Comparison of ENCODE assay signal across 9 cellular contexts in the genomic region with DNA sequence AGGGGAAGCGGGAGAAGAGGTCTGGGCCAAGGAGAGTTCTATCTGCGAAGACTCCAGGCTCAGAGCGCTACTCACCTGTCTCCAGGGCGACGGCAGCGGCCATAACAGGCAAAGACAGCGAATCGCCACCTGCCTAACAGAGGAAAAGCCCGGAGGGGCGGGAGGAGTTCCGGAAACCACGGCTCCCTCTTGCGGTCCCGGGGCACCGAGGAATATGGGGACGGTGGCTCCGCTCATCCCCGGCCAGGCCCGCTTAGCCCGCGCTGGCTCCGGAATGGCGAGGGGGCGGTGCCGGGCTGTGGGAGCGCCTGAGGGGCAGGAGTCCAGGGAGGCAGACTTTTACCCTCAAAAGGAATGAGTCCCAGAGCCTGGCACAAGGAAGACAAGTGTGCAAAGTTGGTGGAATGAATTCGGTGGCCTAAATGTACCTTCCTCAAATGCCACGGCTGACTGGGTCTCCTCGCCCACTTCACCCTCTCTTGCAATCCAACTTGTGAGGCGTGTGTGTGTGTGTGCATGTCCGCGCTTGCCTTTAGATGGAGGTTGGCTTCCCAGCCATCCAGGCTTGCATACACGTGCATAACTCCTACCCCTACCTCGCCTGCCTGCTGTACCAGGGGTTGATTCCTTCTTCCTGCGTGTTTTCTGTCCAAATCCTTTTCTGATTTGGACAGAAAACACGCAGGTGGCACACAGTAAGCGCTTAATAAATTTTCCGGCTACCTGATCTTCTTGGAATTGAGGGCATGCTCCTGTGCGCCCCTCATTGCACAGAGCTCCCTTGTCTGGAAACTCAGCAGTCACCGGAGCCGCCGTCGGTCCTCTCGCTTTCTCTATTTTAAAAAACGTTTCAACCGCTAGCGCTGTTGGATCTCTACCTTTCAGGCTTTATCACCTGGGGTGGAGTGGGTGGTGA. TPM values are rescaled to one million over a fixed set of nuclear protein-coding genes. Genes with fewer than 3 reads are reported as not detected.
DNase-seq lines count a peak whose midpoint lies in the region; ATAC-seq, FAIRE-seq and TF ChIP-seq lines count a peak whose summit lies in the region.
"Had no signal": no experiment of that assay in that cellular context is flagged by ENCODE, and none has a peak within 500 bp of the region (broad histone marks: within the 10 kb centered on the region; RNA-seq: fewer than 3 reads in every experiment).

No MANE protein-coding gene starts in this region.

- no peaks in the 10 kb centered on the region for H4K20me1 ChIP-seq in keratinocyte (ENCODE audit: control insufficient read depth, extremely low read depth, insufficient read depth, low read length)

- H2AFZ ChIP-seq in keratinocyte (ENCODE audit: control insufficient read depth, low read length): peak overlapping the region; percentile 79

- peaks cover 1% of the 10 kb centered on the region; the same call in 1 of the 2 replicates for H3K36me3 ChIP-seq in HUES64 (ENCODE audit: insufficient read depth, low read length)
- no peaks in the 10 kb centered on the region for H3K36me3 ChIP-seq in keratinocyte (ENCODE audit: control insufficient read depth in 2 of 2, extremely low read depth in 1 of 2, insufficient read depth in 2 of 2, low read length in 2 of 2)

- H3K4me1 ChIP-seq in A549 (peaks cover 17% of the 10 kb centered on the region; the same call in 2 of the 3 replicates), HUES64 (ENCODE audit: insufficient read depth, low read length) (peaks cover 19% of the 10 kb centered on the region; the same call in 1 of the 2 replicates), keratinocyte (ENCODE audit: control insufficient read depth, extremely low read depth, insufficient read depth, low read length) (peaks cover 47% of the 10 kb centered on the region)

- TF ChIP-seq CTCF in A549 (IDR thresholded peaks at IDR 0.05) (no peak), keratinocyte (optimal IDR thresholded peaks at IDR 0.05 in 1 of 3, IDR thresholded peaks at IDR 0.05 in 1 of 3, conservative IDR thresholded peaks at IDR 0.05 in 1 of 3; ENCODE audit: extremely low read depth in 1 of 3, insufficient read depth in 2 of 3, low read length in 3 of 3) (peak in 1 of 3 experiments; percentile 40), lower leg skin (IDR thresholded peaks at IDR 0.05) (no peak)

- peaks cover 9% of the 10 kb centered on the region for H3K79me2 ChIP-seq in keratinocyte (ENCODE audit: control insufficient read depth, insufficient read depth, low read length)

- no peak for ATAC-seq in A549
- ATAC-seq in activated naive CD8-positive, alpha-beta T cell treated with anti-CD3 and anti-CD28 coated beads, Interleukin-2, amount 50 U/mL, for 24 hours: no peak

- peaks cover 6% of the 10 kb centered on the region for H3K27me3 Mint-ChIP-seq in activated naive CD8-positive, alpha-beta T cell treated with anti-CD3 and anti-CD28 coated beads, Interleukin-2, amount 50 U/mL, for 24 hours

- H3K4me2 ChIP-seq in A549 (peak overlapping the region; percentile 74; the same call in 1 of the 3 replicates), keratinocyte (ENCODE audit: control insufficient read depth, extremely low read depth, insufficient read depth, low read depth, low read length) (peak overlapping the region; percentile 78)

- no peak for TF ChIP-seq EP300 in A549 (IDR thresholded peaks at IDR 0.05)

- H3K36me3 Mint-ChIP-seq in activated naive CD8-positive, alpha-beta T cell treated with anti-CD3 and anti-CD28 coated beads, Interleukin-2, amount 50 U/mL, for 24 hours (ENCODE audit: low read depth): peaks cover 8% of the 10 kb centered on the region

- H3K4me3 ChIP-seq in A549 (no peak overlapping the region), HUES64 (ENCODE audit: low read length) (peak overlapping the region; percentile 55), keratinocyte (ENCODE audit: control insufficient read depth in 2 of 3, extremely low read depth in 1 of 3, insufficient read depth in 2 of 3, low read depth in 1 of 3, low read length in 3 of 3) (peak overlapping the region; percentile 26 to 79 (median 54)), lower leg skin (ENCODE audit: low read depth, poor library complexity, severe bottlenecking) (no peak overlapping the region)

- H3K27ac ChIP-seq in A549: no peak overlapping the region
- H3K27ac ChIP-seq in HUES64 (ENCODE audit: low read depth, low read length): no peak overlapping the region
- H3K27ac ChIP-seq in keratinocyte (ENCODE audit: control insufficient read depth, insufficient read depth, low read length): peak overlapping the region; percentile 60

- WGBS in A549 (ENCODE audit: missing lambda C conversion rate): 85% methylated on average over 47 of the region's 47 CpGs
- 3% methylated on average over 45 of the region's 47 CpGs for WGBS in HUES64
- WGBS in lower leg skin, 2 donors: 12 to 40% methylated on average over 47 of the region's 47 CpGs

- no peak for DNase-seq in A549 (ENCODE audit: low read depth in 1 of 2, low spot score in 1 of 2)
- DNase-seq in activated naive CD8-positive, alpha-beta T cell treated with anti-CD3 and anti-CD28 coated beads, Interleukin-2, amount 50 U/mL, for 24 hours: no peak
- no peak for DNase-seq in keratinocyte (ENCODE audit: low read depth, low spot score)
- no peak for DNase-seq in middle frontal gyrus (ENCODE audit: extremely low spot score, low spot score)
- no peak for DNase-seq in cerebellar nuclear complex (lab: John Stamatoyannopoulos, UW)
- no peak for DNase-seq in lower leg skin (ENCODE audit: low spot score in 2 of 2)
- DNase-seq in cortex of kidney (lab: John Stamatoyannopoulos, UW): no peak

- peak overlapping the region; percentile 65 for H3K4me3 Mint-ChIP-seq in activated naive CD8-positive, alpha-beta T cell treated with anti-CD3 and anti-CD28 coated beads, Interleukin-2, amount 50 U/mL, for 24 hours

- FAIRE-seq in A549 (lab: Jason Lieb, UNC): no peak
- peak; percentile 96 for FAIRE-seq in keratinocyte (lab: Jason Lieb, UNC)

- no peaks in the 10 kb centered on the region for H3K9me3 Mint-ChIP-seq in activated naive CD8-positive, alpha-beta T cell treated with anti-CD3 and anti-CD28 coated beads, Interleukin-2, amount 50 U/mL, for 24 hours

- POLR2A ChIA-PET in A549 (lab: Yijun Ruan, JAX): no interaction called here

- CTCF ChIA-PET in A549 (lab: Yijun Ruan, JAX): interaction anchor here (1.1 kb wide), 1 partner anchor 10 kb away, joined by 7 read pairs; no protein-coding TSS in a partner anchor

- TF ChIP-seq POLR2A in A549 (IDR thresholded peaks at IDR 0.05; ENCODE audit: low read length) (no peak), lower leg skin (IDR thresholded peaks at IDR 0.05) (no peak)

- no peaks in the 10 kb centered on the region for H3K9me1 ChIP-seq in keratinocyte (ENCODE audit: control insufficient read depth, extremely low read depth, insufficient read depth, low read length)

- dilution Hi-C loops in keratinocyte (cut with MboI; ENCODE audit: extremely low pct_ligation_motif_present, low sequenced_read_pairs): no loop called here

- intact Hi-C loops in lower leg skin (cut with DNase I; ENCODE audit: low total_unique reads): no loop called here

- peaks cover 67% of the 10 kb centered on the region for H3K27me3 ChIP-seq in HUES64 (ENCODE audit: insufficient read depth, low read length)
- no peaks in the 10 kb centered on the region for H3K27me3 ChIP-seq in keratinocyte (ENCODE audit: control insufficient read depth, extremely low read depth, insufficient read depth, low read length)

- H3K27ac Mint-ChIP-seq in activated naive CD8-positive, alpha-beta T cell treated with anti-CD3 and anti-CD28 coated beads, Interleukin-2, amount 50 U/mL, for 24 hours: no peak overlapping the region

- H3K4me1 Mint-ChIP-seq in activated naive CD8-positive, alpha-beta T cell treated with anti-CD3 and anti-CD28 coated beads, Interleukin-2, amount 50 U/mL, for 24 hours: peaks cover 48% of the 10 kb centered on the region

- TF ChIP-seq RAD21 in A549 (conservative IDR thresholded peaks at IDR 0.05 in 1 of 2, IDR thresholded peaks at IDR 0.05 in 1 of 2): no peak

- H3K9me3 ChIP-seq in A549: no peaks in the 10 kb centered on the region
- no peaks in the 10 kb centered on the region for H3K9me3 ChIP-seq in HUES64 (ENCODE audit: insufficient read depth, low read depth, low read length)
- no peaks in the 10 kb centered on the region for H3K9me3 ChIP-seq in keratinocyte (ENCODE audit: control insufficient read depth, low read depth, low read length)

- H3K9ac ChIP-seq in HUES64 (ENCODE audit: low read depth, low read length) (0 out of 2 replicates have a peak overlapping the region, but pooled peaks have one; percentile 6), keratinocyte (ENCODE audit: control insufficient read depth, extremely low read depth, insufficient read depth, low read length) (peak overlapping the region; percentile 64)

RNA-seq across cellular contexts. Expression of gene C17orf100, which starts 3.5 kb away (rescaled TPM):
- polyA plus RNA-seq in A549 (2011; rRNA removed) (4.1 and 4.2 TPM in 2 replicates), A549 (2017; fragmentation: RNase III; extraction: RNeasy Plus Mini Kit Qiagen cat#74134 plus additional on column Dnase treatment) (2.4 to 3.1 TPM (median 2.6 TPM) in 3 replicates), keratinocyte (0.49 to 0.72 TPM (median 0.53 TPM) in 3 replicates)
- 2.1 and 2.9 TPM in 2 replicates for polyA plus RNA-seq in A549 (2012; cell fraction: cytosol; rRNA removed)
- polyA plus RNA-seq in A549 (2012; cell fraction: nucleus; rRNA removed): 1.6 and 2.0 TPM in 2 replicates
- polyA minus RNA-seq in A549 (2011; rRNA and poly(A)+ RNA removed): 1.9 TPM in 2 replicates
- polyA plus RNA-seq in HUES64 (2013, experiment 1 of 2): 1.5 TPM
- polyA plus RNA-seq in HUES64 (2013, experiment 2 of 2): 2.2 TPM
- polyA plus RNA-seq in keratinocyte (2011; ENCODE audit: low read depth): not detected
- 0.56 and 0.69 TPM in 2 replicates for polyA plus RNA-seq in keratinocyte (2011; cell fraction: cytosol; rRNA removed)
- polyA plus RNA-seq in keratinocyte (2011; cell fraction: nucleus; rRNA removed): 0.65 and 0.78 TPM in 2 replicates
- 1.5 and 2.1 TPM in 2 replicates for polyA plus RNA-seq in keratinocyte (2012; ENCODE audit: low replicate concordance)
- polyA minus RNA-seq in keratinocyte: 0.10 to 0.23 TPM in 2 of 3 replicates, not detected in the other
- polyA minus RNA-seq in keratinocyte (2011; cell fraction: cytosol; rRNA and poly(A)+ RNA removed): not detected
- 0.63 and 0.85 TPM in 2 replicates for polyA minus RNA-seq in keratinocyte (2011; cell fraction: nucleus; rRNA and poly(A)+ RNA removed)
- total RNA-seq in lower leg skin: 1 to 10 TPM in 2 of 4 donors, under 1 TPM in 2; 0.81 to 3.3 (median 1.6) TPM

RNA-seq across cellular contexts. Expression of gene MED31, which starts 3.7 kb away (rescaled TPM):
- 49.0 and 50.2 TPM in 2 replicates for polyA plus RNA-seq in A549 (2011; rRNA removed)
- polyA plus RNA-seq in A549 (2012; cell fraction: cytosol; rRNA removed): 22.9 and 25.0 TPM in 2 replicates
- polyA plus RNA-seq in A549 (2012; cell fraction: nucleus; rRNA removed): 6.4 and 11.0 TPM in 2 replicates
- 27.9 to 32.2 TPM (median 31.8 TPM) in 3 replicates for polyA plus RNA-seq in A549 (2017; fragmentation: RNase III; extraction: RNeasy Plus Mini Kit Qiagen cat#74134 plus additional on column Dnase treatment)
- polyA minus RNA-seq in A549 (2011; rRNA and poly(A)+ RNA removed): 11.4 and 14.4 TPM in 2 replicates
- polyA plus RNA-seq in HUES64 (2013, experiment 1 of 2): 21.2 TPM
- polyA plus RNA-seq in HUES64 (2013, experiment 2 of 2): 24.2 TPM
- 21.7 to 49.0 TPM (median 30.6 TPM) in 3 replicates for polyA plus RNA-seq in keratinocyte
- polyA plus RNA-seq in keratinocyte (2011; ENCODE audit: low read depth): 11.7 TPM
- 17.8 and 43.6 TPM in 2 replicates for polyA plus RNA-seq in keratinocyte (2011; cell fraction: cytosol; rRNA removed)
- 33.3 and 34.8 TPM in 2 replicates for polyA plus RNA-seq in keratinocyte (2011; cell fraction: nucleus; rRNA removed)
- 21.5 and 26.7 TPM in 2 replicates for polyA plus RNA-seq in keratinocyte (2012; ENCODE audit: low replicate concordance)
- 4.6 to 7.8 TPM (median 5.8 TPM) in 3 replicates for polyA minus RNA-seq in keratinocyte
- 3.3 TPM for polyA minus RNA-seq in keratinocyte (2011; cell fraction: cytosol; rRNA and poly(A)+ RNA removed)
- polyA minus RNA-seq in keratinocyte (2011; cell fraction: nucleus; rRNA and poly(A)+ RNA removed): 3.0 and 5.8 TPM in 2 replicates
- total RNA-seq in lower leg skin: 10 to 100 TPM in 2 of 4 donors, 1 to 10 TPM in 2; 2.4 to 16.5 (median 9.8) TPM

RNA-seq across cellular contexts. Expression of gene TXNDC17, which starts 14.2 kb away (rescaled TPM):
- polyA plus RNA-seq in A549 (2011; rRNA removed) (517 and 572 TPM in 2 replicates), A549 (2017; fragmentation: RNase III; extraction: RNeasy Plus Mini Kit Qiagen cat#74134 plus additional on column Dnase treatment) (621 to 751 TPM (median 643 TPM) in 3 replicates), keratinocyte (938 to 1,215 TPM (median 1,093 TPM) in 3 replicates)
- 876 and 1,178 TPM in 2 replicates for polyA plus RNA-seq in A549 (2012; cell fraction: cytosol; rRNA removed)
- 419 and 424 TPM in 2 replicates for polyA plus RNA-seq in A549 (2012; cell fraction: nucleus; rRNA removed)
- 43.1 and 59.7 TPM in 2 replicates for polyA minus RNA-seq in A549 (2011; rRNA and poly(A)+ RNA removed)
- 295 TPM for polyA plus RNA-seq in HUES64 (2013, experiment 1 of 2)
- polyA plus RNA-seq in HUES64 (2013, experiment 2 of 2): 283 TPM
- 70.7 TPM for polyA plus RNA-seq in keratinocyte (2011; ENCODE audit: low read depth)
- polyA plus RNA-seq in keratinocyte (2011; cell fraction: cytosol; rRNA removed): 1,032 and 1,036 TPM in 2 replicates
- 399 and 521 TPM in 2 replicates for polyA plus RNA-seq in keratinocyte (2011; cell fraction: nucleus; rRNA removed)
- 274 and 954 TPM in 2 replicates for polyA plus RNA-seq in keratinocyte (2012; ENCODE audit: low replicate concordance)
- polyA minus RNA-seq in keratinocyte: 120 to 199 TPM (median 154 TPM) in 3 replicates
- polyA minus RNA-seq in keratinocyte (2011; cell fraction: cytosol; rRNA and poly(A)+ RNA removed): 458 TPM
- polyA minus RNA-seq in keratinocyte (2011; cell fraction: nucleus; rRNA and poly(A)+ RNA removed): 35.1 and 35.3 TPM in 2 replicates
- 100 to 1,000 TPM in 2 of 4 donors, 10 to 100 TPM in 2; 56.9 to 149 (median 98.0) TPM for total RNA-seq in lower leg skin

RNA-seq across cellular contexts. Expression of gene KIAA0753, which starts 14.6 kb away (rescaled TPM):
- 15.2 and 21.5 TPM in 2 replicates for polyA plus RNA-seq in A549 (2011; rRNA removed)
- polyA plus RNA-seq in A549 (2012; cell fraction: cytosol; rRNA removed): 4.4 and 5.1 TPM in 2 replicates
- 5.5 and 11.7 TPM in 2 replicates for polyA plus RNA-seq in A549 (2012; cell fraction: nucleus; rRNA removed)
- 13.6 to 16.1 TPM (median 14.1 TPM) in 3 replicates for polyA plus RNA-seq in A549 (2017; fragmentation: RNase III; extraction: RNeasy Plus Mini Kit Qiagen cat#74134 plus additional on column Dnase treatment)
- 20.8 and 21.1 TPM in 2 replicates for polyA minus RNA-seq in A549 (2011; rRNA and poly(A)+ RNA removed)
- polyA plus RNA-seq in HUES64 (2013, experiment 1 of 2): 16.2 TPM
- polyA plus RNA-seq in HUES64 (2013, experiment 2 of 2): 19.9 TPM
- 6.6 to 11.6 TPM (median 8.3 TPM) in 3 replicates for polyA plus RNA-seq in keratinocyte
- 7.6 TPM for polyA plus RNA-seq in keratinocyte (2011; ENCODE audit: low read depth)
- polyA plus RNA-seq in keratinocyte (2011; cell fraction: cytosol; rRNA removed): 6.6 and 8.5 TPM in 2 replicates
- 32.2 and 32.7 TPM in 2 replicates for polyA plus RNA-seq in keratinocyte (2011; cell fraction: nucleus; rRNA removed)
- polyA plus RNA-seq in keratinocyte (2012; ENCODE audit: low replicate concordance): 5.2 and 10.5 TPM in 2 replicates
- polyA minus RNA-seq in keratinocyte: 6.0 to 14.7 TPM (median 10.8 TPM) in 3 replicates
- polyA minus RNA-seq in keratinocyte (2011; cell fraction: cytosol; rRNA and poly(A)+ RNA removed): 3.8 TPM
- 13.2 and 27.2 TPM in 2 replicates for polyA minus RNA-seq in keratinocyte (2011; cell fraction: nucleus; rRNA and poly(A)+ RNA removed)
- 10 to 100 TPM in 3 of 4 donors, 1 to 10 TPM in 1; 8.1 to 19.6 (median 13.8) TPM for total RNA-seq in lower leg skin

RNA-seq across cellular contexts. Expression of gene SLC13A5, which starts 58.1 kb away (rescaled TPM):
- polyA plus RNA-seq in A549 (2011; rRNA removed): 0.26 and 0.30 TPM in 2 replicates
- 0.09 and 0.26 TPM in 2 replicates for polyA plus RNA-seq in A549 (2012; cell fraction: cytosol; rRNA removed)
- polyA plus RNA-seq in A549 (2012; cell fraction: nucleus; rRNA removed): 0.14 and 0.26 TPM in 2 replicates
- polyA plus RNA-seq in A549 (2017; fragmentation: RNase III; extraction: RNeasy Plus Mini Kit Qiagen cat#74134 plus additional on column Dnase treatment): 0.03 to 0.26 TPM (median 0.15 TPM) in 3 replicates
- 0.21 and 1.8 TPM in 2 replicates for polyA minus RNA-seq in A549 (2011; rRNA and poly(A)+ RNA removed)
- 0.65 TPM for polyA plus RNA-seq in HUES64 (2013, experiment 1 of 2)
- polyA plus RNA-seq in HUES64 (2013, experiment 2 of 2): 0.63 TPM
- 0.14 to 0.68 TPM (median 0.46 TPM) in 3 replicates for polyA plus RNA-seq in keratinocyte
- 0.49 TPM for polyA plus RNA-seq in keratinocyte (2011; ENCODE audit: low read depth)
- 0.12 and 0.30 TPM in 2 replicates for polyA plus RNA-seq in keratinocyte (2011; cell fraction: cytosol; rRNA removed)
- polyA plus RNA-seq in keratinocyte (2011; cell fraction: nucleus; rRNA removed): 0.71 and 1.2 TPM in 2 replicates
- polyA plus RNA-seq in keratinocyte (2012; ENCODE audit: low replicate concordance): 0.34 and 0.95 TPM in 2 replicates
- 0.59 to 5.9 TPM (median 0.64 TPM) in 3 replicates for polyA minus RNA-seq in keratinocyte
- polyA minus RNA-seq in keratinocyte (2011; cell fraction: cytosol; rRNA and poly(A)+ RNA removed): not detected
- polyA minus RNA-seq in keratinocyte (2011; cell fraction: nucleus; rRNA and poly(A)+ RNA removed): 1.8 TPM in 2 replicates
- not detected for total RNA-seq in lower leg skin
- total RNA-seq: pulmonary artery endothelial cell had no signal

Comparison
In these comparisons a context has a peak if more than half of its experiments do, and no peak if none do; other contexts are left out.
1. H3K4me3 ChIP-seq: peak in HUES64 (single experiment) and keratinocyte (3 of 3); none in A549 (single experiment) and lower leg skin (single experiment).